Comparison of ENCODE assay signal across 2 cellular contexts in the genomic region with DNA sequence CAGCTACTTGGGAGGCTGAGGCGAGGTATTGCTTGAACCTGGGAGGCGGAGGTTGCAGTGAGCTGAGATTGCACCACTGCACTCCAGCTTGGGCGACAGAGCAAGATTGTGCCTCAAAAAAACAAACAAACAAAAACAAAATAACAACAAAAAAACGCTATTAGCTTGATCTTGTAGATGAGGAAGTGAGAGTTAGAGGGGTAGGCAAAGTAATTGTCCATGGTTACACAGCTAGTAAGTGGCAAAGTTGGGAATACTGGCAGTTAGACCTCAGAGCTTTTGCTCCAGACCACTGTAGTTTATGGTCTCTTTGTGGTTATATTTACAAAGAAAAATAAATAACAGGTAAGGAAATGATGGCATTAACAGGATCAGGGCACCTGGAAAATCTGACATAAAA.
TF ChIP-seq lines count a peak whose summit lies in the region.

No MANE protein-coding gene starts in this region.

TF ChIP-seq in GM12891, 5 proteins besides CTCF, POLR2A, EP300 and RAD21:
- TF ChIP-seq SPI1 (IDR thresholded peaks at IDR 0.05; ENCODE audit: low read depth, low read length) (peak; percentile 80), POU2F2 (IDR thresholded peaks at IDR 0.05; ENCODE audit: low read depth, low read length) (no peak), TAF1 (IDR thresholded peaks at IDR 0.05; ENCODE audit: low read depth, low read length) (no peak)
TF ChIP-seq in GM12891: peak in this region for 1.

TF ChIP-seq in GM12878, 131 proteins besides CTCF, POLR2A, EP300 and RAD21:
- TF ChIP-seq SPI1 (IDR thresholded peaks at IDR 0.05; ENCODE audit: borderline replicate concordance, insufficient read depth, low read depth, low read length), result peak; percentile 72; the same call in 1 of the 2 replicates
- TF ChIP-seq ZNF622 (IDR thresholded peaks at IDR 0.05), result no peak
- no peak for TF ChIP-seq CBX5 (IDR thresholded peaks at IDR 0.05; ENCODE audit: low read depth)
- TF ChIP-seq RBBP5 (conservative IDR thresholded peaks at IDR 0.05), result no peak
